Comparison of ENCODE assay signal across 8 cellular contexts in genomic region chr4:81472249-81473085, GRCh38. TPM values are rescaled to one million over a fixed set of nuclear protein-coding genes. Genes with fewer than 3 reads are reported as not detected.
A peak's percentile ranks its signal among the peaks of the same experiment; 100 is the strongest.
DNase-seq lines count a peak whose midpoint lies in the region; ATAC-seq, FAIRE-seq and TF ChIP-seq lines count a peak whose summit lies in the region.

No MANE protein-coding gene starts in this region.

- CTCF ChIA-PET in activated CD8-positive, alpha-beta T cell treated with anti-CD3 and anti-CD28 coated beads for 36 hours (lab: Charles Lee), result interaction anchor here (0.7 to 10.1 kb wide), 14 partner anchors 8 to 813 kb away, joined by 3 to 156 read pairs (median 5); no protein-coding TSS in a partner anchor

- no peaks in the 10 kb centered on the region for H3K27me3 Mint-ChIP-seq in activated CD8-positive, alpha-beta T cell treated with anti-CD3 and anti-CD28 coated beads for 36 hours

- peak overlapping the region; percentile 50 for H3K4me3 ChIP-seq in AG10803 (ENCODE audit: low read length)
- H3K4me3 ChIP-seq in foreskin fibroblast (ENCODE audit: low read depth in 1 of 2, low read length in 2 of 2), result peak overlapping the region; percentile 32 to 59
- H3K4me3 ChIP-seq in neutrophil (ENCODE audit: low read depth in 1 of 2, low read length in 1 of 2), result peak overlapping the region; percentile 60 to 74

- TF ChIP-seq POLR2A in H54 (IDR thresholded peaks at IDR 0.05; ENCODE audit: low read depth, low read length), result no peak

- H3K27me3 ChIP-seq in neutrophil, result peaks cover 85% of the 10 kb centered on the region

- no peaks in the 10 kb centered on the region for H3K36me3 Mint-ChIP-seq in activated CD8-positive, alpha-beta T cell treated with anti-CD3 and anti-CD28 coated beads for 36 hours (ENCODE audit: low read depth)

- ATAC-seq in GM18517 (IDR thresholded peaks at IDR 0.05; ENCODE audit: unreplicated experiment) (peak; percentile 68), HG03039 (IDR thresholded peaks at IDR 0.05; ENCODE audit: unreplicated experiment) (peak; percentile 49)
- ATAC-seq in activated CD8-positive, alpha-beta T cell treated with anti-CD3 and anti-CD28 coated beads for 36 hours, result peak; percentile 64

- peak overlapping the region; percentile 7 for H3K27ac ChIP-seq in neutrophil

- peak overlapping the region; percentile 95 for H3K27ac Mint-ChIP-seq in activated CD8-positive, alpha-beta T cell treated with anti-CD3 and anti-CD28 coated beads for 36 hours

- H3K9me3 ChIP-seq in neutrophil, result no peaks in the 10 kb centered on the region

- intact Hi-C loops in activated CD8-positive, alpha-beta T cell treated with anti-CD3 and anti-CD28 coated beads for 36 hours (cut with micrococcal nuclease), result loop anchor here (5.0 to 10.0 kb wide), 3 partner anchors 35 to 175 kb away; no protein-coding TSS in a partner anchor

- FAIRE-seq in H54 (lab: Jason Lieb, UNC), result no peak

- peak overlapping the region; percentile 89 for H3K4me3 Mint-ChIP-seq in activated CD8-positive, alpha-beta T cell treated with anti-CD3 and anti-CD28 coated beads for 36 hours

- H3K4me1 ChIP-seq in neutrophil (ENCODE audit: control insufficient read depth in 1 of 2, insufficient read depth in 1 of 2, low read depth in 1 of 2, low read length in 1 of 2), result peaks cover 21 to 22% of the 10 kb centered on the region in 2 experiments

- TF ChIP-seq CTCF in AG10803 (conservative IDR thresholded peaks at IDR 0.05; ENCODE audit: low read length) (peak; percentile 30), foreskin fibroblast (IDR thresholded peaks at IDR 0.05; ENCODE audit: low read depth, low read length) (no peak), neutrophil (IDR thresholded peaks at IDR 0.05) (no peak)
- peak; percentile 45 for TF ChIP-seq CTCF in activated CD8-positive, alpha-beta T cell treated with anti-CD3 and anti-CD28 coated beads for 36 hours (IDR thresholded peaks at IDR 0.05)

- H3K36me3 ChIP-seq in neutrophil, result no peaks in the 10 kb centered on the region

- H3K4me1 Mint-ChIP-seq in activated CD8-positive, alpha-beta T cell treated with anti-CD3 and anti-CD28 coated beads for 36 hours (ENCODE audit: low read depth), result peaks cover 33% of the 10 kb centered on the region

- POLR2A ChIA-PET in activated CD8-positive, alpha-beta T cell treated with anti-CD3 and anti-CD28 coated beads for 36 hours (lab: Charles Lee), result interaction anchor here (0.8 to 2.9 kb wide), 6 partner anchors 11 to 381 kb away, joined by 3 to 8 read pairs (median 5); no protein-coding TSS in a partner anchor

- no peaks in the 10 kb centered on the region for H3K9me3 Mint-ChIP-seq in activated CD8-positive, alpha-beta T cell treated with anti-CD3 and anti-CD28 coated beads for 36 hours

- DNase-seq in AG10803 (ENCODE audit: low read depth) (peak; percentile 12), NCI-H2227 (lab: John Stamatoyannopoulos, UW; ENCODE audit: unreplicated experiment) (peak; percentile 52), foreskin fibroblast (peak; percentile 15 to 60), H54 (ENCODE audit: insufficient read length, low spot score) (no peak)
- DNase-seq in activated CD8-positive, alpha-beta T cell treated with anti-CD3 and anti-CD28 coated beads for 36 hours, result peak; percentile 67

RNA-seq across cellular contexts. Expression of gene RASGEF1B, which starts 0.8 kb away (rescaled TPM):
- total RNA-seq in activated CD8-positive, alpha-beta T cell treated with anti-CD3 and anti-CD28 coated beads for 36 hours, result 1 to 10 TPM; 6.1 to 6.2 TPM

Comparison
In these comparisons a context has a peak if more than half of its experiments do, and no peak if none do; other contexts are left out.
1. CTCF ChIP-seq: peak in AG10803 (single experiment) and activated CD8-positive, alpha-beta T cell treated with anti-CD3 and anti-CD28 coated beads for 36 hours (single experiment); none in foreskin fibroblast (single experiment) and neutrophil (single experiment).
2. Peak in every context shown above with its lines, with median percentiles within 50 percentile points of each other: H3K4me3 ChIP-seq and ATAC-seq.